10 cellular contexts compared by ENCODE assay signal in the genomic region with DNA sequence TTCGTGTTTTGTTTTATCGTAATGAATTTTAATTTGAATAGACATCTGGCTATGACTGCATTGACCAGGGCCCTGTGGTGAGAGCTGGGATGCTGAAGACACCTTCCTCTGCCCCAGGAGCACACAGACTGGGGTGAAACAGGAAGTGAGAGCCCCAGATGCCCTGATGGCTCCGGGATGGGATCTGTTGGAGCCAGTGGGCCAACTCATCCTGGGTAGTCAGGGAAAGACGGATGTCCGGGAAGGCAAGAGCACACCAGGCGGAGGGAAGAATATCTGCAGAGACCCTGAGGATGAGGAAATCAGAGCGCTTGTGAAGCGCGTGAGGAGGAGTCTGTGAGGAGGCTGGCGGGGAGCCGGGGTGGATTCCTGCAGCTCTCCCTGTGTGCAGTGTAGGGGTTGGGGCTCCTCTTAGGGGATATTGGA.
DNase-seq lines count a peak whose midpoint lies in the region; ATAC-seq and TF ChIP-seq lines count a peak whose summit lies in the region.
"Had no signal": no experiment of that assay in that cellular context is flagged by ENCODE, and none has a peak within 500 bp of the region (broad histone marks: within the 10 kb centered on the region; RNA-seq: fewer than 3 reads in every experiment).

No MANE protein-coding gene starts in this region.

- no peak for DNase-seq in breast epithelium (ENCODE audit: low spot score in 2 of 2)
- no peak for DNase-seq in mammary epithelial cell
- peak; percentile 24 for DNase-seq in epidermal melanocyte (ENCODE audit: insufficient read length, low spot score)
- DNase-seq in aorta = peak in 1 of 2 donors; percentile 67
- no peak for DNase-seq in cortex of kidney (lab: John Stamatoyannopoulos, UW)
- DNase-seq in activated CD4-positive, alpha-beta memory T cell treated with anti-CD3 and anti-CD28 coated beads, Interleukin-2, amount 10 ng/mL, durations not matched to agents 7 days and 5 days = no peak
- DNase-seq in effector CD8-positive, alpha-beta T cell (lab: John Stamatoyannopoulos, UW) = no peak

- in situ Hi-C loops in mammary epithelial cell (cut with MboI; ENCODE audit: low sequenced_read_pairs in 2 of 2) = loop anchor here in 1 of 2 donors (10.0 kb wide), 1 partner anchor 65 kb away; no protein-coding TSS in a partner anchor

- no peak for TF ChIP-seq CTCF in breast epithelium (IDR thresholded peaks at IDR 0.05)
- TF ChIP-seq CTCF in mammary epithelial cell (conservative IDR thresholded peaks at IDR 0.05 in 1 of 2, IDR thresholded peaks at IDR 0.05 in 1 of 2; ENCODE audit: extremely low read depth in 1 of 2, insufficient read depth in 1 of 2, low read depth in 1 of 2, low read length in 2 of 2) = no peak
- TF ChIP-seq CTCF in nephron (IDR thresholded peaks at IDR 0.05; ENCODE audit: unreplicated experiment in 3 of 3) = peak in 2 of 3 experiments; percentile 27 to 37

- no TSS peak for BruUV-seq in mammary epithelial cell (replicated peaks; lab: Mats Ljungman, UMichigan)

- no peaks in the 10 kb centered on the region for H3K79me2 ChIP-seq in mammary epithelial cell (ENCODE audit: insufficient read depth, low read length)

- peak overlapping the region; percentile 57 to 73 (median 68) for H3K4me3 Mint-ChIP-seq in nephron
- no peak overlapping the region for H3K4me3 Mint-ChIP-seq in activated CD4-positive, alpha-beta memory T cell treated with anti-CD3 and anti-CD28 coated beads, Interleukin-2, amount 10 ng/mL, durations not matched to agents 7 days and 5 days
- H3K4me3 Mint-ChIP-seq: activated naive CD4-positive, alpha-beta T cell treated with anti-CD3 and anti-CD28 coated beads, Interleukin-2, amount 50 U/mL, for 24 hours had no signal

- H3K36me3 ChIP-seq in breast epithelium = no peaks in the 10 kb centered on the region
- H3K36me3 ChIP-seq in mammary epithelial cell (ENCODE audit: insufficient read depth, low read length) = no peaks in the 10 kb centered on the region
- no peaks in the 10 kb centered on the region for H3K36me3 ChIP-seq in aorta (ENCODE audit: control insufficient read depth in 1 of 2, insufficient read depth in 2 of 2, low read length in 1 of 2)
- H3K36me3 ChIP-seq: SJSA1 had no signal

- peak overlapping the region; percentile 14 to 52 (median 20) for H3K4me3 ChIP-seq in breast epithelium
- H3K4me3 ChIP-seq in mammary epithelial cell (replicated peaks in 1 of 3; ENCODE audit: insufficient read depth in 1 of 3, low read depth in 2 of 3, low read length in 3 of 3) = no peak overlapping the region
- no peak overlapping the region for H3K4me3 ChIP-seq in aorta (ENCODE audit: low read length in 2 of 2)
- H3K4me3 ChIP-seq: SJSA1 had no signal

- no peak overlapping the region for H3K4me2 ChIP-seq in mammary epithelial cell (ENCODE audit: insufficient read depth, low read depth, low read length)

- H3K9ac ChIP-seq in mammary epithelial cell (ENCODE audit: insufficient read depth, low read length) = no peak overlapping the region

- 95% methylated on average over 11 of the region's 11 CpGs for WGBS in mammary epithelial cell (ENCODE audit: low coverage, missing lambda C conversion rate)
- WGBS in aorta, 2 donors = 53 to 56% methylated on average over 11 of the region's 11 CpGs

- H3K27ac ChIP-seq in breast epithelium (peak overlapping the region; percentile 58 to 81), mammary epithelial cell (ENCODE audit: insufficient read depth, low read depth, low read length) (no peak overlapping the region), aorta (ENCODE audit: low read depth in 1 of 2, low read length in 2 of 2) (no peak overlapping the region)
- H3K27ac ChIP-seq: SJSA1 had no signal

- TF ChIP-seq POLR2A in breast epithelium (IDR thresholded peaks at IDR 0.05) = no peak

- no peaks in the 10 kb centered on the region for H3K27me3 Mint-ChIP-seq in nephron (ENCODE audit: low read depth)
- H3K27me3 Mint-ChIP-seq in activated CD4-positive, alpha-beta memory T cell treated with anti-CD3 and anti-CD28 coated beads, Interleukin-2, amount 10 ng/mL, durations not matched to agents 7 days and 5 days = no peaks in the 10 kb centered on the region
- H3K27me3 Mint-ChIP-seq: activated naive CD4-positive, alpha-beta T cell treated with anti-CD3 and anti-CD28 coated beads, Interleukin-2, amount 50 U/mL, for 24 hours had no signal

- no peaks in the 10 kb centered on the region for H3K27me3 ChIP-seq in breast epithelium
- no peaks in the 10 kb centered on the region for H3K27me3 ChIP-seq in mammary epithelial cell (ENCODE audit: insufficient read depth, low read length)
- no peaks in the 10 kb centered on the region for H3K27me3 ChIP-seq in aorta (ENCODE audit: control insufficient read depth in 1 of 2, insufficient read depth in 2 of 2, low read length in 1 of 2)
- H3K27me3 ChIP-seq: SJSA1 had no signal

- peak overlapping the region; percentile 95 to 98 (median 97) for H3K27ac Mint-ChIP-seq in nephron
- no peak overlapping the region for H3K27ac Mint-ChIP-seq in activated CD4-positive, alpha-beta memory T cell treated with anti-CD3 and anti-CD28 coated beads, Interleukin-2, amount 10 ng/mL, durations not matched to agents 7 days and 5 days
- H3K27ac Mint-ChIP-seq: activated naive CD4-positive, alpha-beta T cell treated with anti-CD3 and anti-CD28 coated beads, Interleukin-2, amount 50 U/mL, for 24 hours had no signal

- H3K4me1 Mint-ChIP-seq in nephron = peaks cover 69% of the 10 kb centered on the region
- peaks cover 24% of the 10 kb centered on the region for H3K4me1 Mint-ChIP-seq in activated CD4-positive, alpha-beta memory T cell treated with anti-CD3 and anti-CD28 coated beads, Interleukin-2, amount 10 ng/mL, durations not matched to agents 7 days and 5 days

- CTCF ChIA-PET in mammary epithelial cell (lab: Charles Lee; ENCODE audit: low non-redundant PET) = no interaction called here
- CTCF ChIA-PET in activated CD4-positive, alpha-beta memory T cell treated with anti-CD3 and anti-CD28 coated beads, Interleukin-2, amount 10 ng/mL, durations not matched to agents 7 days and 5 days (lab: Charles Lee) = interaction anchor here (1.0 kb wide), 1 partner anchor 40 kb away, joined by 3 read pairs; no protein-coding TSS in a partner anchor

- H3K9me3 ChIP-seq in breast epithelium (no peaks in the 10 kb centered on the region), mammary epithelial cell (replicated peaks; ENCODE audit: insufficient read depth, low read length) (no peaks in the 10 kb centered on the region), aorta (ENCODE audit: control insufficient read depth, low read length) (no peaks in the 10 kb centered on the region)
- H3K9me3 ChIP-seq: SJSA1 had no signal

- H3K4me1 ChIP-seq in breast epithelium (peaks cover 0 to 9% of the 10 kb centered on the region in 2 donors), mammary epithelial cell (ENCODE audit: insufficient read depth, low read length) (peaks cover 10% of the 10 kb centered on the region), aorta (ENCODE audit: control insufficient read depth in 1 of 2, insufficient read depth in 2 of 2, low read length in 2 of 2) (no peaks in the 10 kb centered on the region)

- no peaks in the 10 kb centered on the region for H3K9me3 Mint-ChIP-seq in nephron
- H3K9me3 Mint-ChIP-seq in activated CD4-positive, alpha-beta memory T cell treated with anti-CD3 and anti-CD28 coated beads, Interleukin-2, amount 10 ng/mL, durations not matched to agents 7 days and 5 days = no peaks in the 10 kb centered on the region
- H3K9me3 Mint-ChIP-seq: activated naive CD4-positive, alpha-beta T cell treated with anti-CD3 and anti-CD28 coated beads, Interleukin-2, amount 50 U/mL, for 24 hours had no signal

- H3K36me3 Mint-ChIP-seq in nephron (ENCODE audit: low read depth) = peaks cover 7% of the 10 kb centered on the region
- H3K36me3 Mint-ChIP-seq in activated CD4-positive, alpha-beta memory T cell treated with anti-CD3 and anti-CD28 coated beads, Interleukin-2, amount 10 ng/mL, durations not matched to agents 7 days and 5 days (ENCODE audit: low read depth) = peaks cover 35% of the 10 kb centered on the region

- no peak overlapping the region for H2AFZ ChIP-seq in mammary epithelial cell (ENCODE audit: low read depth, low read length)

- POLR2A ChIA-PET in activated CD4-positive, alpha-beta memory T cell treated with anti-CD3 and anti-CD28 coated beads, Interleukin-2, amount 10 ng/mL, durations not matched to agents 7 days and 5 days (lab: Charles Lee) = interaction anchor here (1.4 kb wide), 1 partner anchor 15 kb away, joined by 7 read pairs; no protein-coding TSS in a partner anchor

- intact Hi-C loops in breast epithelium (cut with DNase I; ENCODE audit: low total_unique reads) = no loop called here
- intact Hi-C loops in mammary epithelial cell (cut with micrococcal nuclease) = no loop called here
- intact Hi-C loops in aorta (cut with DNase I) = loop anchor here in 1 of 2 donors (10.0 kb wide), 1 partner anchor 65 kb away; no protein-coding TSS in a partner anchor

- dilution Hi-C loops in mammary epithelial cell (cut with HindIII; ENCODE audit: low sequenced_read_pairs) = no loop called here

- no peaks in the 10 kb centered on the region for H4K20me1 ChIP-seq in mammary epithelial cell (ENCODE audit: insufficient read depth, low read length)

- peak; percentile 76 for ATAC-seq in aorta (ENCODE audit: low FRiP score)

Comparison
In these comparisons a context has a peak if more than half of its experiments do, and no peak if none do; other contexts are left out.
1. H3K27ac ChIP-seq: peak in breast epithelium (2 of 2); none in mammary epithelial cell (single experiment) and aorta (0 of 2).
2. H3K4me3 ChIP-seq: peak in breast epithelium (3 of 3); none in mammary epithelial cell (0 of 3) and aorta (0 of 2).
3. CTCF ChIP-seq: peak in nephron (2 of 3); none in breast epithelium (0 of 3) and mammary epithelial cell (0 of 2).